Comparison of ENCODE assay signal across 8 cellular contexts in genomic region chr19:507286-508203, GRCh38. TPM values are rescaled to one million over a fixed set of nuclear protein-coding genes. Genes with fewer than 3 reads are reported as not detected.
A peak's percentile ranks its signal among the peaks of the same experiment; 100 is the strongest.
DNase-seq lines count a peak whose midpoint lies in the region; ATAC-seq and TF ChIP-seq lines count a peak whose summit lies in the region.

Gene TPGS1 (plus strand): TSS chr19:507497. CDS start chr19:507507, 10 bp downstream.

- no peaks in the 10 kb centered on the region for H3K27me3 Mint-ChIP-seq in activated T-helper 2 cell treated with anti-CD3 and anti-CD28 coated beads, Interferon-gamma antibody, Interleukin-2, Interleukin-4, amounts not matched to agents 10 μg/mL and 5 μg/mL and 100 μg/mL, durations not matched to agents 14 hours and 24 hours and 36 hours (ENCODE audit: low read depth)
- peaks cover 5% of the 10 kb centered on the region for H3K27me3 Mint-ChIP-seq in nephron (ENCODE audit: low read depth)
- no peaks in the 10 kb centered on the region for H3K27me3 Mint-ChIP-seq in stimulated activated naive CD8-positive, alpha-beta T cell treated with anti-CD3 and anti-CD28 coated beads, Interleukin-15, Interleukin-2, amounts not matched to agents 100 ng/mL and 50 ng/mL, for 24 hours

- no peaks in the 10 kb centered on the region for H3K9me3 Mint-ChIP-seq in activated T-helper 2 cell treated with anti-CD3 and anti-CD28 coated beads, Interferon-gamma antibody, Interleukin-2, Interleukin-4, amounts not matched to agents 10 μg/mL and 5 μg/mL and 100 μg/mL, durations not matched to agents 14 hours and 24 hours and 36 hours
- no peaks in the 10 kb centered on the region for H3K9me3 Mint-ChIP-seq in nephron
- no peaks in the 10 kb centered on the region for H3K9me3 Mint-ChIP-seq in stimulated activated naive CD8-positive, alpha-beta T cell treated with anti-CD3 and anti-CD28 coated beads, Interleukin-15, Interleukin-2, amounts not matched to agents 100 ng/mL and 50 ng/mL, for 24 hours

- H3K4me3 Mint-ChIP-seq in activated T-helper 2 cell treated with anti-CD3 and anti-CD28 coated beads, Interferon-gamma antibody, Interleukin-2, Interleukin-4, amounts not matched to agents 10 μg/mL and 5 μg/mL and 100 μg/mL, durations not matched to agents 14 hours and 24 hours and 36 hours (ENCODE audit: low read depth) = peak within 1 kb of the TSS; percentile 88
- H3K4me3 Mint-ChIP-seq in nephron = peak within 1 kb of the TSS; percentile 84 to 93 (median 88)
- peak within 1 kb of the TSS; percentile 98 for H3K4me3 Mint-ChIP-seq in stimulated activated naive CD8-positive, alpha-beta T cell treated with anti-CD3 and anti-CD28 coated beads, Interleukin-15, Interleukin-2, amounts not matched to agents 100 ng/mL and 50 ng/mL, for 24 hours

- H3K9me3 ChIP-seq in HUES64 (ENCODE audit: insufficient read depth, low read depth, low read length) = no peaks in the 10 kb centered on the region

- DNase-seq in DMS114 treated with DMSO at 0.1 percent for 48 hours (lab: John Stamatoyannopoulos, UW; ENCODE audit: unreplicated experiment) (peak; percentile 53), RPMI7951 (ENCODE audit: low read depth) (peak; percentile 76), fibroblast of peridontal ligament (ENCODE audit: extremely low read depth) (peak; percentile 47)
- peak; percentile 73 for DNase-seq in activated T-helper 2 cell treated with anti-CD3 and anti-CD28 coated beads, Interferon-gamma antibody, Interleukin-2, Interleukin-4, amounts not matched to agents 10 μg/mL and 5 μg/mL and 100 μg/mL, durations not matched to agents 14 hours and 24 hours and 36 hours (ENCODE audit: low spot score)

- peak within 1 kb of the TSS; percentile 99 for H3K27ac Mint-ChIP-seq in activated T-helper 2 cell treated with anti-CD3 and anti-CD28 coated beads, Interferon-gamma antibody, Interleukin-2, Interleukin-4, amounts not matched to agents 10 μg/mL and 5 μg/mL and 100 μg/mL, durations not matched to agents 14 hours and 24 hours and 36 hours
- peak within 1 kb of the TSS; percentile 97 to 98 (median 97) for H3K27ac Mint-ChIP-seq in nephron
- H3K27ac Mint-ChIP-seq in stimulated activated naive CD8-positive, alpha-beta T cell treated with anti-CD3 and anti-CD28 coated beads, Interleukin-15, Interleukin-2, amounts not matched to agents 100 ng/mL and 50 ng/mL, for 24 hours = peak within 1 kb of the TSS; percentile 100

- peak within 1 kb of the TSS; percentile 83 for H3K9ac ChIP-seq in HUES64 (ENCODE audit: low read depth, low read length)

- H3K4me1 ChIP-seq in HUES64 (ENCODE audit: insufficient read depth, low read length) = peaks cover 15% of the 10 kb centered on the region

- TF ChIP-seq CTCF in nephron (IDR thresholded peaks at IDR 0.05; ENCODE audit: unreplicated experiment in 3 of 3) = no peak

- H3K27ac ChIP-seq in HUES64 (ENCODE audit: low read depth, low read length) = peak within 1 kb of the TSS; percentile 91

- peaks cover 8% of the 10 kb centered on the region for H3K36me3 ChIP-seq in HUES64 (ENCODE audit: insufficient read depth, low read length)

- peaks cover 11% of the 10 kb centered on the region for H3K36me3 Mint-ChIP-seq in activated T-helper 2 cell treated with anti-CD3 and anti-CD28 coated beads, Interferon-gamma antibody, Interleukin-2, Interleukin-4, amounts not matched to agents 10 μg/mL and 5 μg/mL and 100 μg/mL, durations not matched to agents 14 hours and 24 hours and 36 hours (ENCODE audit: low read depth)
- H3K36me3 Mint-ChIP-seq in nephron (ENCODE audit: low read depth) = peaks cover 9% of the 10 kb centered on the region
- no peaks in the 10 kb centered on the region for H3K36me3 Mint-ChIP-seq in stimulated activated naive CD8-positive, alpha-beta T cell treated with anti-CD3 and anti-CD28 coated beads, Interleukin-15, Interleukin-2, amounts not matched to agents 100 ng/mL and 50 ng/mL, for 24 hours (ENCODE audit: low read depth)

- H3K4me3 ChIP-seq in HUES64 (ENCODE audit: low read length) = peak within 1 kb of the TSS; percentile 83

- H3K27me3 ChIP-seq in HUES64 (ENCODE audit: insufficient read depth, low read length) = no peaks in the 10 kb centered on the region

- peaks cover 34% of the 10 kb centered on the region for H3K4me1 Mint-ChIP-seq in activated T-helper 2 cell treated with anti-CD3 and anti-CD28 coated beads, Interferon-gamma antibody, Interleukin-2, Interleukin-4, amounts not matched to agents 10 μg/mL and 5 μg/mL and 100 μg/mL, durations not matched to agents 14 hours and 24 hours and 36 hours (ENCODE audit: low read depth)
- H3K4me1 Mint-ChIP-seq in nephron = peaks cover 36% of the 10 kb centered on the region
- H3K4me1 Mint-ChIP-seq in stimulated activated naive CD8-positive, alpha-beta T cell treated with anti-CD3 and anti-CD28 coated beads, Interleukin-15, Interleukin-2, amounts not matched to agents 100 ng/mL and 50 ng/mL, for 24 hours (ENCODE audit: low read depth) = peaks cover 48% of the 10 kb centered on the region

- intact Hi-C loops in activated T-helper 2 cell treated with anti-CD3 and anti-CD28 coated beads, Interferon-gamma antibody, Interleukin-2, Interleukin-4, amounts not matched to agents 10 μg/mL and 5 μg/mL and 100 μg/mL, durations not matched to agents 14 hours and 24 hours and 36 hours (cut with micrococcal nuclease) = loop anchor here (1.0 to 10.0 kb wide), 5 partner anchors 19 to 243 kb away; partner anchors contain the start of genes BSG, CDC34 and MIER2

- ATAC-seq in GM21423 (IDR thresholded peaks at IDR 0.05; ENCODE audit: unreplicated experiment) = peak; percentile 50

- WGBS in HUES64 = under 1% methylated on average over 81 of the region's 81 CpGs

RNA-seq across cellular contexts. Expression of gene TPGS1, which starts in this region (rescaled TPM):
- 10.0 TPM for polyA plus RNA-seq in HUES64 (2013, experiment 1 of 2)
- 10.3 TPM for polyA plus RNA-seq in HUES64 (2013, experiment 2 of 2)
- total RNA-seq in RPMI7951 (2014; rRNA removed; shearing (Covaris generic)) = 26.2 and 48.8 TPM in 2 replicates
- 13.6 and 15.7 TPM in 2 replicates for total RNA-seq in activated T-helper 2 cell treated with anti-CD3 and anti-CD28 coated beads, Interferon-gamma antibody, Interleukin-2, Interleukin-4, amounts not matched to agents 10 μg/mL and 5 μg/mL and 100 μg/mL, durations not matched to agents 14 hours and 24 hours and 36 hours

Comparison
In these comparisons a context has a peak if more than half of its experiments do, and no peak if none do; other contexts are left out.
1. Peak in every context shown above with its lines: DNase-seq, ATAC-seq, H3K4me3 ChIP-seq and H3K27ac ChIP-seq.